8 cellular contexts compared by ENCODE assay signal in genomic region chr19:37931941-37932655, GRCh38. TPM values are rescaled to one million over a fixed set of nuclear protein-coding genes. Genes with fewer than 3 reads are reported as not detected.
A peak's percentile ranks its signal among the peaks of the same experiment; 100 is the strongest.
DNase-seq lines count a peak whose midpoint lies in the region; ATAC-seq and TF ChIP-seq lines count a peak whose summit lies in the region.

No MANE protein-coding gene starts in this region.

- H3K27ac ChIP-seq in H9 (ENCODE audit: insufficient read length, low read depth, low read length) = peak overlapping the region; percentile 64

- peak overlapping the region; percentile 80 for H3K14ac ChIP-seq in H9 (ENCODE audit: insufficient read depth, low read length)

- H4K8ac ChIP-seq in H9 (replicated peaks; ENCODE audit: insufficient read length, low read depth, low read length) = no peak overlapping the region

- H3K27me3 ChIP-seq in H9 (ENCODE audit: insufficient read depth, low read length) = no peaks in the 10 kb centered on the region

- peaks cover 16 to 19% of the 10 kb centered on the region in 2 experiments for H3K9me3 Mint-ChIP-seq in H9
- H3K9me3 Mint-ChIP-seq in stimulated activated memory B cell treated with anti-CD40 and anti-IgM and Interleukin-4, amounts not matched to agents 10 μg/mL and 1 μg/mL and 100 μg/mL, for 72 hours = no peaks in the 10 kb centered on the region

- peaks cover 9% of the 10 kb centered on the region for H3K79me1 ChIP-seq in H9 (ENCODE audit: insufficient read depth, low read depth, low read length, poor library complexity, severe bottlenecking)

- peak overlapping the region; percentile 74 for H2BK120ac ChIP-seq in H9 (ENCODE audit: low read depth, low read length, poor library complexity, severe bottlenecking)

- H2AFZ ChIP-seq in H9 (ENCODE audit: low read length) = no peak overlapping the region

- H2BK5ac ChIP-seq in H9 (ENCODE audit: insufficient read length, low read length) = peak overlapping the region; percentile 0

- H3K18ac ChIP-seq in H9 (ENCODE audit: insufficient read length, low read depth, low read length) = peak overlapping the region; percentile 90

- peaks cover 53 to 64% of the 10 kb centered on the region in 2 experiments for H3K4me1 Mint-ChIP-seq in H9
- H3K4me1 Mint-ChIP-seq in stimulated activated memory B cell treated with anti-CD40 and anti-IgM and Interleukin-4, amounts not matched to agents 10 μg/mL and 1 μg/mL and 100 μg/mL, for 72 hours = peaks cover 73% of the 10 kb centered on the region

- no peaks in the 10 kb centered on the region for H4K20me1 ChIP-seq in H9 (ENCODE audit: control insufficient read depth, insufficient read depth, insufficient read length)

- H3K23ac ChIP-seq in H9 (ENCODE audit: insufficient read length, low read depth, low read length) = no peak overlapping the region

- no peak overlapping the region for H2BK12ac ChIP-seq in H9 (ENCODE audit: insufficient read length, low read depth, low read length)

- H3K9me3 ChIP-seq in H9 (ENCODE audit: control insufficient read depth, low read depth, low read length) = peaks cover 6% of the 10 kb centered on the region

- peak overlapping the region; percentile 46 to 68 for H3K4me3 Mint-ChIP-seq in H9
- peak overlapping the region; percentile 56 for H3K4me3 Mint-ChIP-seq in stimulated activated memory B cell treated with anti-CD40 and anti-IgM and Interleukin-4, amounts not matched to agents 10 μg/mL and 1 μg/mL and 100 μg/mL, for 72 hours

- peak; percentile 88 for DNase-seq in DMS79 treated with DMSO at 0.1 percent for 48 hours (lab: John Stamatoyannopoulos, UW)
- peak; percentile 81 for DNase-seq in H9
- peak; percentile 87 for DNase-seq in NCI-H2227 (lab: John Stamatoyannopoulos, UW; ENCODE audit: unreplicated experiment)
- DNase-seq in cerebellar nuclear complex (lab: John Stamatoyannopoulos, UW) = peak; percentile 51 to 64
- peak; percentile 97 for DNase-seq in kidney glomerular epithelial cell (lab: John Stamatoyannopoulos, UW)
- no peak for DNase-seq in AML-193 (lab: John Stamatoyannopoulos, UW)

- peak; percentile 52 for ATAC-seq in stimulated activated memory B cell treated with anti-CD40 and anti-IgM and Interleukin-4, amounts not matched to agents 10 μg/mL and 1 μg/mL and 100 μg/mL, for 72 hours
- no peak for ATAC-seq in HG02981 (IDR thresholded peaks at IDR 0.05; ENCODE audit: unreplicated experiment)

- H3K79me2 ChIP-seq in H9 (ENCODE audit: insufficient read depth, low read length) = peaks cover 6% of the 10 kb centered on the region; the same call in 1 of the 2 replicates

- no peak overlapping the region for H3T11ph ChIP-seq in H9 (ENCODE audit: low read length)

- peaks cover 5% of the 10 kb centered on the region for H3K23me2 ChIP-seq in H9 (ENCODE audit: insufficient read length, low read depth, low read length, poor library complexity, severe bottlenecking)

- H3K27me3 Mint-ChIP-seq in H9 (ENCODE audit: low read depth) = no peaks in the 10 kb centered on the region
- H3K27me3 Mint-ChIP-seq in stimulated activated memory B cell treated with anti-CD40 and anti-IgM and Interleukin-4, amounts not matched to agents 10 μg/mL and 1 μg/mL and 100 μg/mL, for 72 hours = no peaks in the 10 kb centered on the region

- H4K5ac ChIP-seq in H9 (ENCODE audit: insufficient read length, low read depth, low read length) = peak overlapping the region; percentile 4

- no peak for TF ChIP-seq CTCF in H9 (conservative IDR thresholded peaks at IDR 0.05)

- peak overlapping the region; percentile 50 for H3K4me2 ChIP-seq in H9 (ENCODE audit: insufficient read depth, insufficient read length, low read length)

- H3K4me1 ChIP-seq in H9 (ENCODE audit: insufficient read depth, low read length) = peaks cover 17% of the 10 kb centered on the region

- H2BK20ac ChIP-seq in H9 (ENCODE audit: low read depth, low read length, poor library complexity, severe bottlenecking) = no peak overlapping the region

- peak overlapping the region; percentile 28 for H3K9ac ChIP-seq in H9 (ENCODE audit: extremely low read depth, insufficient read length, low read length)

- H2AK5ac ChIP-seq in H9 (ENCODE audit: insufficient read length, low read length) = no peak overlapping the region

- H3K36me3 Mint-ChIP-seq in H9 (ENCODE audit: insufficient read depth in 1 of 3, low read depth in 3 of 3) = peaks cover 26 to 35% (median 29%) of the 10 kb centered on the region in 3 experiments
- peaks cover 32% of the 10 kb centered on the region for H3K36me3 Mint-ChIP-seq in stimulated activated memory B cell treated with anti-CD40 and anti-IgM and Interleukin-4, amounts not matched to agents 10 μg/mL and 1 μg/mL and 100 μg/mL, for 72 hours

- no peak overlapping the region for H3K56ac ChIP-seq in H9 (ENCODE audit: insufficient read length, low read depth, low read length)

- no CpG with 5 or more reads among the region's 29 CpGs for WGBS in H9 (ENCODE audit: extremely low coverage, insufficient read length, low lambda C conversion rate)

- H3K4ac ChIP-seq in H9 (ENCODE audit: low read depth, low read length) = peak overlapping the region; percentile 4; the same call in 1 of the 2 replicates

- H3K27ac Mint-ChIP-seq in H9 = peak overlapping the region; percentile 89 to 96 (median 92)
- H3K27ac Mint-ChIP-seq in stimulated activated memory B cell treated with anti-CD40 and anti-IgM and Interleukin-4, amounts not matched to agents 10 μg/mL and 1 μg/mL and 100 μg/mL, for 72 hours = peak overlapping the region; percentile 93

- no peak overlapping the region for H4K91ac ChIP-seq in H9 (ENCODE audit: insufficient read length, low read depth, low read length)

- H2BK15ac ChIP-seq in H9 (ENCODE audit: low read depth, low read length) = no peak overlapping the region

RNA-seq across cellular contexts. Expression of gene SIPA1L3, which starts 25.1 kb away (rescaled TPM):
- 40.1 and 41.9 TPM in 2 replicates for total RNA-seq in H9 (2021)

RNA-seq across cellular contexts. Expression of gene WDR87, which starts 25.7 kb away (rescaled TPM):
- not detected in 2 replicates for total RNA-seq in H9 (2021)

Comparison
In these comparisons a context has a peak if more than half of its experiments do, and no peak if none do; other contexts are left out.
1. DNase-seq: peak in DMS79 treated with DMSO at 0.1 percent for 48 hours (single experiment), H9 (single experiment), NCI-H2227 (single experiment), cerebellar nuclear complex (2 of 2) and kidney glomerular epithelial cell (single experiment); none in AML-193 (0 of 2).